In the genomic region with DNA sequence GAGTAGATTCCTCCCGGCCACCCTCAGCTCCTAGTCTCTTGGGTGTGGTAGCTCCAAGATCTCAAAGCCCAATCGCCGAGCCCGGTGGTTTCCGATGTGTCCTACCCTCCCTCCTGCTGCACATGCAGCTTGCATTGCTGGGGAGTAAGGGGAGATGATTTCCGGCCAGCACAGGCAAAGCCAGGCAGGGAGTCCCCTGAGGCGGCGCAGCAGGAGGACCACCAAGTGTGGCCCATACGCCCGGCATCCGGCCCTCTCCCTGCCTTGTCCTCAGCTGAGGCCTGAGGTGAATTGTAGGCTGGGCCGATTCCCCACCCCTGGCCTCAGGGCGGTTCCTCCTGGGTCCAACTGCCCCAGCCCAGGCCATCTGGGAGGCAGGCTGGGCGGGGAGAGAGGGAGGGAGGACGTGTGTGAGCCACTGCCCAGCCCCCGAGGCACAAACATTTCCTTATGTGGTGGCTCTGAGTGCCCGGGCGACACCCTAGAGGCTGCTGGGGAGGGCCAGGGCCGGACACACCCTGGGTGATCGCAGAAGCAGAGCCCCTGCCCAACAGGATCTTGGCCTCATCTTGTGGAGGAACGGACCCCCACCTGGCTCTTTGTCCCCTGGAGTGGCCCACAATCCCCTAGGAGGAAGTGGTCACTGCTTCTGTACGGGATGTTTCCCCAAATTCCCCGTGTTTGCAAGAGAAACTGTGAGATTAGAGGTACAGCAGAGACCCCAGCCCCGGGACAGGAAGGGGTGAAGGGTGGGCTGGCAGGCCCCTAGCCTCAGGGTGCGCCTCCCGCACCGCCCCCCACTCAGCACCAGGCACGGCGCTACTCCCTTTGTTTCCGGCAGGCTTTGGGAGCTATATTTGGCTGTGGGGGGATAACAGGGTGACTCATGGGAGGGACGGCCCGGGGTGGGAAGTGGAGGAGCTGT, we compare ENCODE assay signal across 1 cellular context.
TF ChIP-seq lines count a peak whose summit lies in the region.

No MANE protein-coding gene starts in this region.

TF ChIP-seq in HEK293, 187 proteins besides CTCF, POLR2A, EP300 and RAD21 (continued from another document and continues in another):
- peak; percentile 39; the same call in 1 of the 2 replicates for TF ChIP-seq HIC1 (tag by site-specific recombination; IDR thresholded peaks at IDR 0.05)
- 0 out of 2 replicates have a peak, but pooled peaks have one; percentile 39 for TF ChIP-seq ZBTB10 (tag by site-specific recombination; IDR thresholded peaks at IDR 0.05)
- TF ChIP-seq BCL11A (tag by site-specific recombination; IDR thresholded peaks at IDR 0.05; ENCODE audit: low read depth), result no peak
- TF ChIP-seq ZNF777 (tag by site-specific recombination; IDR thresholded peaks at IDR 0.05; ENCODE audit: borderline replicate concordance), result no peak
- TF ChIP-seq HOXD13 (CRISPR knock-in tag; IDR thresholded peaks at IDR 0.05; ENCODE audit: borderline replicate concordance), result no peak
- peak; percentile 93 for TF ChIP-seq ZNF366 (tag by site-specific recombination; conservative IDR thresholded peaks at IDR 0.05)
- TF ChIP-seq ZNF654 (tag by site-specific recombination; IDR thresholded peaks at IDR 0.05; ENCODE audit: low read depth), result no peak
- TF ChIP-seq KLF1 (tag by site-specific recombination; IDR thresholded peaks at IDR 0.05), result peak; percentile 98
- TF ChIP-seq, protein P1, sequence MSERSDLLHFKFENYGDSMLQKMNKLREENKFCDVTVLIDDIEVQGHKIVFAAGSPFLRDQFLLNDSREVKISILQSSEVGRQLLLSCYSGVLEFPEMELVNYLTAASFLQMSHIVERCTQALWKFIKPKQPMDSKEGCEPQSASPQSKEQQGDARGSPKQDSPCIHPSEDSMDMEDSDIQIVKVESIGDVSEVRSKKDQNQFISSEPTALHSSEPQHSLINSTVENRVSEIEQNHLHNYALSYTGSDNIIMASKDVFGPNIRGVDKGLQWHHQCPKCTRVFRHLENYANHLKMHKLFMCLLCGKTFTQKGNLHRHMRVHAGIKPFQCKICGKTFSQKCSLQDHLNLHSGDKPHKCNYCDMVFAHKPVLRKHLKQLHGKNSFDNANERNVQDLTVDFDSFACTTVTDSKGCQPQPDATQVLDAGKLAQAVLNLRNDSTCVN (tag by site-specific recombination; optimal IDR thresholded peaks at IDR 0.05), result peak; percentile 35
- no peak for TF ChIP-seq ZFP69B (tag by site-specific recombination; IDR thresholded peaks at IDR 0.05)
- no peak for TF ChIP-seq ZNF223 (tag by site-specific recombination; IDR thresholded peaks at IDR 0.05)
- TF ChIP-seq ZNF362 (tag by site-specific recombination; IDR thresholded peaks at IDR 0.05), result no peak
- TF ChIP-seq ZBTB17 (tag by site-specific recombination; IDR thresholded peaks at IDR 0.05), result peak; percentile 80
- no peak for TF ChIP-seq GLI2 (tag by site-specific recombination; IDR thresholded peaks at IDR 0.05; ENCODE audit: borderline replicate concordance, low read depth)
- TF ChIP-seq HOXC10 (CRISPR knock-in tag; IDR thresholded peaks at IDR 0.05), result no peak
- TF ChIP-seq ZNF513 (tag by site-specific recombination; IDR thresholded peaks at IDR 0.05), result no peak
- no peak for TF ChIP-seq ZNF747 (tag by site-specific recombination; IDR thresholded peaks at IDR 0.05)
- TF ChIP-seq, protein P2, sequence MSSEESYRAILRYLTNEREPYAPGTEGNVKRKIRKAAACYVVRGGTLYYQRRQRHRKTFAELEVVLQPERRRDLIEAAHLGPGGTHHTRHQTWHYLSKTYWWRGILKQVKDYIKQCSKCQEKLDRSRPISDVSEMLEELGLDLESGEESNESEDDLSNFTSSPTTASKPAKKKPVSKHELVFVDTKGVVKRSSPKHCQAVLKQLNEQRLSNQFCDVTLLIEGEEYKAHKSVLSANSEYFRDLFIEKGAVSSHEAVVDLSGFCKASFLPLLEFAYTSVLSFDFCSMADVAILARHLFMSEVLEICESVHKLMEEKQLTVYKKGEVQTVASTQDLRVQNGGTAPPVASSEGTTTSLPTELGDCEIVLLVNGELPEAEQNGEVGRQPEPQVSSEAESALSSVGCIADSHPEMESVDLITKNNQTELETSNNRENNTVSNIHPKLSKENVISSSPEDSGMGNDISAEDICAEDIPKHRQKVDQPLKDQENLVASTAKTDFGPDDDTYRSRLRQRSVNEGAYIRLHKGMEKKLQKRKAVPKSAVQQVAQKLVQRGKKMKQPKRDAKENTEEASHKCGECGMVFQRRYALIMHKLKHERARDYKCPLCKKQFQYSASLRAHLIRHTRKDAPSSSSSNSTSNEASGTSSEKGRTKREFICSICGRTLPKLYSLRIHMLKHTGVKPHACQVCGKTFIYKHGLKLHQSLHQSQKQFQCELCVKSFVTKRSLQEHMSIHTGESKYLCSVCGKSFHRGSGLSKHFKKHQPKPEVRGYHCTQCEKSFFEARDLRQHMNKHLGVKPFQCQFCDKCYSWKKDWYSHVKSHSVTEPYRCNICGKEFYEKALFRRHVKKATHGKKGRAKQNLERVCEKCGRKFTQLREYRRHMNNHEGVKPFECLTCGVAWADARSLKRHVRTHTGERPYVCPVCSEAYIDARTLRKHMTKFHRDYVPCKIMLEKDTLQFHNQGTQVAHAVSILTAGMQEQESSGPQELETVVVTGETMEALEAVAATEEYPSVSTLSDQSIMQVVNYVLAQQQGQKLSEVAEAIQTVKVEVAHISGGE (tag by site-specific recombination; conservative IDR thresholded peaks at IDR 0.05; ENCODE audit: low read depth), result no peak; the same call in 1 of the 2 replicates
- TF ChIP-seq ZNF623 (tag by site-specific recombination; IDR thresholded peaks at IDR 0.05), result no peak
- TF ChIP-seq ZNF837 (tag by site-specific recombination; IDR thresholded peaks at IDR 0.05), result no peak
- TF ChIP-seq ZNF501 (tag by site-specific recombination; IDR thresholded peaks at IDR 0.05), result no peak; the same call in 1 of the 2 replicates
- peak; percentile 95 for TF ChIP-seq ZNF341 (tag by site-specific recombination; IDR thresholded peaks at IDR 0.05; ENCODE audit: low read depth)
- TF ChIP-seq KLF17 (tag by site-specific recombination; IDR thresholded peaks at IDR 0.05), result peak; percentile 90
- no peak for TF ChIP-seq TSHZ1 (tag by site-specific recombination; IDR thresholded peaks at IDR 0.05; ENCODE audit: borderline replicate concordance)
- TF ChIP-seq ZNF37A (tag by site-specific recombination; IDR thresholded peaks at IDR 0.05), result no peak
- TF ChIP-seq ZNF76 (tag by site-specific recombination; IDR thresholded peaks at IDR 0.05; ENCODE audit: borderline replicate concordance, low read depth), result peak; percentile 81; the same call in 1 of the 2 replicates
- no peak for TF ChIP-seq ZNF324 (tag by site-specific recombination; IDR thresholded peaks at IDR 0.05)
- TF ChIP-seq YY2 (tag by site-specific recombination; IDR thresholded peaks at IDR 0.05), result no peak
- TF ChIP-seq ZNF214 (tag by site-specific recombination; IDR thresholded peaks at IDR 0.05; ENCODE audit: borderline replicate concordance), result no peak
- TF ChIP-seq, protein P3, sequence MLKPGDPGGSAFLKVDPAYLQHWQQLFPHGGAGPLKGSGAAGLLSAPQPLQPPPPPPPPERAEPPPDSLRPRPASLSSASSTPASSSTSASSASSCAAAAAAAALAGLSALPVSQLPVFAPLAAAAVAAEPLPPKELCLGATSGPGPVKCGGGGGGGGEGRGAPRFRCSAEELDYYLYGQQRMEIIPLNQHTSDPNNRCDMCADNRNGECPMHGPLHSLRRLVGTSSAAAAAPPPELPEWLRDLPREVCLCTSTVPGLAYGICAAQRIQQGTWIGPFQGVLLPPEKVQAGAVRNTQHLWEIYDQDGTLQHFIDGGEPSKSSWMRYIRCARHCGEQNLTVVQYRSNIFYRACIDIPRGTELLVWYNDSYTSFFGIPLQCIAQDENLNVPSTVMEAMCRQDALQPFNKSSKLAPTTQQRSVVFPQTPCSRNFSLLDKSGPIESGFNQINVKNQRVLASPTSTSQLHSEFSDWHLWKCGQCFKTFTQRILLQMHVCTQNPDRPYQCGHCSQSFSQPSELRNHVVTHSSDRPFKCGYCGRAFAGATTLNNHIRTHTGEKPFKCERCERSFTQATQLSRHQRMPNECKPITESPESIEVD (tag by site-specific recombination; IDR thresholded peaks at IDR 0.05), result no peak
- TF ChIP-seq ZNF549 (tag by site-specific recombination; IDR thresholded peaks at IDR 0.05), result no peak
